ENCODE assay signal across 12 cellular contexts in the genomic region with DNA sequence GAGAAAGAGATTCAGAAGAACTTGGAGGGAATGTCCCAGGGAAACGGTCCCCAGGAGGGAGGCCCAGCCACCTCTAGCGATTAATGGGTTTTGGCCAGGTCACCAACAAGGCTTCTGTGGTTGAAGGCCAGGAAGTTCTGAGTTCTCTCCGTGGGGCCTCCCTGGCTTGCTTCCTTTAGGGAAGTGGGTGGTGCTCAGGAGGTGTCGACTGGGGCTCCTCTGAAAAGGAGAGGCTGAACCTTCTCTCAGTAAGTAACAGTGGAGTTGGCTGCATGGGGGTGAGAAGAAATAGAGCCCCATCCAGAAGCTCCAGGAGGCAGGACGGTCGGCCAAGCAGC.
DNase-seq lines count a peak whose midpoint lies in the region; ATAC-seq and TF ChIP-seq lines count a peak whose summit lies in the region.
"Had no signal": no experiment of that assay in that cellular context is flagged by ENCODE, and none has a peak within 500 bp of the region (broad histone marks: within the 10 kb centered on the region; RNA-seq: fewer than 3 reads in every experiment).

No MANE protein-coding gene starts in this region.

- DNase-seq in natural killer cell (no peak), body of pancreas (peak; percentile 51 to 73 (median 69)), mesothelial cell of epicardium (ENCODE audit: low spot score in 2 of 2, unreplicated experiment in 2 of 2) (no peak), NCI-H524 treated with DMSO at 0.1 percent for 48 hours (lab: John Stamatoyannopoulos, UW) (no peak), glomerular visceral epithelial cell (ENCODE audit: extremely low spot score) (no peak), RWPE1 (ENCODE audit: low spot score) (no peak)
- DNase-seq in natural killer cell treated with Interleukin-12 subunit alpha and Interleukin-12 subunit beta and Interleukin-15 and Interleukin-18, amount 100 ng/mL, for 72 hours (ENCODE audit: low spot score), result no peak
- DNase-seq in activated CD8-positive, alpha-beta T cell treated with anti-CD3 and anti-CD28 coated beads, Interleukin-2, amount 10 ng/mL, durations not matched to agents 7 days and 5 days, result no peak
- DNase-seq: activated T-cell treated with anti-CD3 and anti-CD28 coated beads for 4 hours, NCI-H1694 treated with DMSO at 0.1 percent for 48 hours, nephron progenitor cell had no signal

- intact Hi-C loops in natural killer cell (cut with micrococcal nuclease) (loop anchor here (2.0 kb wide), 1 partner anchor 17 kb away; no protein-coding TSS in a partner anchor), body of pancreas (cut with DNase I) (no loop called here)

- CTCF ChIA-PET in activated CD8-positive, alpha-beta T cell treated with anti-CD3 and anti-CD28 coated beads, Interleukin-2, amount 10 ng/mL, durations not matched to agents 7 days and 5 days (lab: Charles Lee), result no interaction called here
- CTCF ChIA-PET in RWPE1 (lab: Yijun Ruan, JAX), result no interaction called here

- H3K27me3 Mint-ChIP-seq in natural killer cell (ENCODE audit: low read depth in 2 of 2) (peaks cover 0 to 4% of the 10 kb centered on the region in 2 donors), mesothelial cell of epicardium (ENCODE audit: low read depth) (no peaks in the 10 kb centered on the region)
- H3K27me3 Mint-ChIP-seq in natural killer cell treated with Interleukin-12 subunit alpha and Interleukin-12 subunit beta and Interleukin-15 and Interleukin-18, amount 100 ng/mL, for 72 hours, result peaks cover 0 to 4% of the 10 kb centered on the region in 2 donors
- H3K27me3 Mint-ChIP-seq in activated CD8-positive, alpha-beta T cell treated with anti-CD3 and anti-CD28 coated beads, Interleukin-2, amount 10 ng/mL, durations not matched to agents 7 days and 5 days (ENCODE audit: low read depth), result peaks cover 3% of the 10 kb centered on the region
- H3K27me3 Mint-ChIP-seq: stimulated activated naive CD8-positive, alpha-beta T cell treated with anti-CD3 and anti-CD28 coated beads, Interleukin-15, Interleukin-2, amounts not matched to agents 100 ng/mL and 50 ng/mL, for 24 hours had no signal

- H3K27me3 ChIP-seq in body of pancreas, result no peaks in the 10 kb centered on the region

- TF ChIP-seq CTCF in natural killer cell (IDR thresholded peaks at IDR 0.05), result no peak
- no peak for TF ChIP-seq CTCF in body of pancreas (IDR thresholded peaks at IDR 0.05)
- no peak for TF ChIP-seq CTCF in mesothelial cell of epicardium (IDR thresholded peaks at IDR 0.05; ENCODE audit: unreplicated experiment)
- TF ChIP-seq CTCF in RWPE1 (conservative IDR thresholded peaks at IDR 0.05; ENCODE audit: low read depth), result no peak

- H3K4me1 Mint-ChIP-seq in natural killer cell, result peaks cover 16% of the 10 kb centered on the region in 2 donors
- H3K4me1 Mint-ChIP-seq in natural killer cell treated with Interleukin-12 subunit alpha and Interleukin-12 subunit beta and Interleukin-15 and Interleukin-18, amount 100 ng/mL, for 72 hours (ENCODE audit: low read depth in 2 of 2), result peaks cover 6 to 12% of the 10 kb centered on the region in 2 donors
- peaks cover 36% of the 10 kb centered on the region for H3K4me1 Mint-ChIP-seq in mesothelial cell of epicardium
- H3K4me1 Mint-ChIP-seq in activated CD8-positive, alpha-beta T cell treated with anti-CD3 and anti-CD28 coated beads, Interleukin-2, amount 10 ng/mL, durations not matched to agents 7 days and 5 days (ENCODE audit: low read depth), result peaks cover 4% of the 10 kb centered on the region

- H3K4me1 ChIP-seq in body of pancreas, result peaks cover 26% of the 10 kb centered on the region

- no peak for TF ChIP-seq POLR2A in body of pancreas (IDR thresholded peaks at IDR 0.05)

- no peak overlapping the region for H3K4me3 Mint-ChIP-seq in natural killer cell
- H3K4me3 Mint-ChIP-seq in natural killer cell treated with Interleukin-12 subunit alpha and Interleukin-12 subunit beta and Interleukin-15 and Interleukin-18, amount 100 ng/mL, for 72 hours, result no peak overlapping the region
- no peak overlapping the region for H3K4me3 Mint-ChIP-seq in mesothelial cell of epicardium
- no peak overlapping the region for H3K4me3 Mint-ChIP-seq in activated CD8-positive, alpha-beta T cell treated with anti-CD3 and anti-CD28 coated beads, Interleukin-2, amount 10 ng/mL, durations not matched to agents 7 days and 5 days
- H3K4me3 Mint-ChIP-seq: nephron progenitor cell; stimulated activated naive CD8-positive, alpha-beta T cell treated with anti-CD3 and anti-CD28 coated beads, Interleukin-15, Interleukin-2, amounts not matched to agents 100 ng/mL and 50 ng/mL, for 24 hours had no signal

- no peaks in the 10 kb centered on the region for H3K36me3 ChIP-seq in body of pancreas (replicated peaks in 1 of 2; ENCODE audit: insufficient read depth in 1 of 2, low read depth in 2 of 2)

- no peak overlapping the region for H3K4me3 ChIP-seq in body of pancreas

- ATAC-seq in natural killer cell (peak in 2 of 3 donors; percentile 36 to 37), body of pancreas (peak; percentile 51)
- no peak for ATAC-seq in natural killer cell treated with Interleukin-12 subunit alpha and Interleukin-12 subunit beta and Interleukin-15 and Interleukin-18, amount 100 ng/mL, for 72 hours
- no peak for ATAC-seq in activated CD8-positive, alpha-beta T cell treated with anti-CD3 and anti-CD28 coated beads, Interleukin-2, amount 10 ng/mL, durations not matched to agents 7 days and 5 days

- H3K27ac ChIP-seq in body of pancreas (peak overlapping the region; percentile 33 to 72 (median 58)), RWPE1 (no peak overlapping the region)

- POLR2A ChIA-PET in activated CD8-positive, alpha-beta T cell treated with anti-CD3 and anti-CD28 coated beads, Interleukin-2, amount 10 ng/mL, durations not matched to agents 7 days and 5 days (lab: Charles Lee), result no interaction called here
- POLR2A ChIA-PET in RWPE1 (lab: Yijun Ruan, JAX; ENCODE audit: low non-redundant PET), result no interaction called here

- WGBS in body of pancreas, 2 donors, result 5 to 13% methylated on average over 4 to 6 of the region's 6 CpGs

- H3K27ac Mint-ChIP-seq in natural killer cell, result peak overlapping the region in 1 of 2 donors; percentile 29
- H3K27ac Mint-ChIP-seq in natural killer cell treated with Interleukin-12 subunit alpha and Interleukin-12 subunit beta and Interleukin-15 and Interleukin-18, amount 100 ng/mL, for 72 hours, result no peak overlapping the region
- H3K27ac Mint-ChIP-seq in mesothelial cell of epicardium, result peak overlapping the region; percentile 66
- no peak overlapping the region for H3K27ac Mint-ChIP-seq in activated CD8-positive, alpha-beta T cell treated with anti-CD3 and anti-CD28 coated beads, Interleukin-2, amount 10 ng/mL, durations not matched to agents 7 days and 5 days

- H3K9me3 Mint-ChIP-seq in natural killer cell (no peaks in the 10 kb centered on the region), mesothelial cell of epicardium (peaks cover 6% of the 10 kb centered on the region)
- no peaks in the 10 kb centered on the region for H3K9me3 Mint-ChIP-seq in natural killer cell treated with Interleukin-12 subunit alpha and Interleukin-12 subunit beta and Interleukin-15 and Interleukin-18, amount 100 ng/mL, for 72 hours
- H3K9me3 Mint-ChIP-seq in activated CD8-positive, alpha-beta T cell treated with anti-CD3 and anti-CD28 coated beads, Interleukin-2, amount 10 ng/mL, durations not matched to agents 7 days and 5 days (ENCODE audit: insufficient read depth), result no peaks in the 10 kb centered on the region
- H3K9me3 Mint-ChIP-seq: stimulated activated naive CD8-positive, alpha-beta T cell treated with anti-CD3 and anti-CD28 coated beads, Interleukin-15, Interleukin-2, amounts not matched to agents 100 ng/mL and 50 ng/mL, for 24 hours had no signal

- no peaks in the 10 kb centered on the region for H3K36me3 Mint-ChIP-seq in natural killer cell
- no peaks in the 10 kb centered on the region for H3K36me3 Mint-ChIP-seq in natural killer cell treated with Interleukin-12 subunit alpha and Interleukin-12 subunit beta and Interleukin-15 and Interleukin-18, amount 100 ng/mL, for 72 hours
- peaks cover 16% of the 10 kb centered on the region for H3K36me3 Mint-ChIP-seq in mesothelial cell of epicardium
- no peaks in the 10 kb centered on the region for H3K36me3 Mint-ChIP-seq in activated CD8-positive, alpha-beta T cell treated with anti-CD3 and anti-CD28 coated beads, Interleukin-2, amount 10 ng/mL, durations not matched to agents 7 days and 5 days (ENCODE audit: low read depth)

- H3K9me3 ChIP-seq in body of pancreas, result no peaks in the 10 kb centered on the region

Comparison
In these comparisons a context has a peak if more than half of its experiments do, and no peak if none do; other contexts are left out.
1. ATAC-seq: peak in natural killer cell (2 of 3) and body of pancreas (single experiment); none in natural killer cell treated with Interleukin-12 subunit alpha and Interleukin-12 subunit beta and Interleukin-15 and Interleukin-18, amount 100 ng/mL, for 72 hours (0 of 2) and activated CD8-positive, alpha-beta T cell treated with anti-CD3 and anti-CD28 coated beads, Interleukin-2, amount 10 ng/mL, durations not matched to agents 7 days and 5 days (single experiment).
2. DNase-seq: peak in body of pancreas (4 of 4); none in natural killer cell (single experiment), natural killer cell treated with Interleukin-12 subunit alpha and Interleukin-12 subunit beta and Interleukin-15 and Interleukin-18, amount 100 ng/mL, for 72 hours (single experiment), mesothelial cell of epicardium (0 of 2), NCI-H524 treated with DMSO at 0.1 percent for 48 hours (single experiment), glomerular visceral epithelial cell (single experiment), activated CD8-positive, alpha-beta T cell treated with anti-CD3 and anti-CD28 coated beads, Interleukin-2, amount 10 ng/mL, durations not matched to agents 7 days and 5 days (single experiment) and RWPE1 (single experiment).